In the genomic region with DNA sequence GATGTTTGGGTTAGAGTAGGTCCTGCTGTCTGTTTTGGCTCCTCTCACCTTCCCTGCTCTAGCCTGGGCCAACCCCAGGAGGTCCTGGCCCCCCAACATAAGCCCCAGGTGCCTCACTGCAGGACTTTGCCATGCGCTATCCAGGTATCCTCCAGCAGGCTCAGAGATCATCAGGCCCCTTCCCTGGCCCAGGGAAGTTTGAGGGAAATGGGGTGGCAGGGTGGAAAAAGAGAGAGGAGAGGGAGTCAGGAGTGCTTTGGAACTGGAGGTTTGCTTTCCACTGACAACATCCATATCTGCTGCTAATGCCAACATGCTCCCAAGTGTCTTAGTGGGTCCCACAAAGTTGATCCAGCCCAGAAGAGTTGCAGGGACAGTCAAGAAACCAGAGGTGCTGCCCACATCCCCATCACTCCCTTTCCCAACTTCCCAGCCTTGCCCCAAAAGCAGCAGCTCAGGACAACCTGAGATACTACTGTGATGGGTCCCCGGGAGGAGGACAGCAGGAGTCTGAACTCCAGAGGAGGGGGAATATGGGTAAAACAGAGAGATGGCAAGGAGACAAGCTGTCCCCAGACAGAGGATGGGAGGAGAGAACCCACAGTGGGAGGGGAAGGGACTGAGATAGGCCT, we compare ENCODE assay signal across 10 cellular contexts. TPM values are rescaled to one million over a fixed set of nuclear protein-coding genes. Genes with fewer than 3 reads are reported as not detected.
A peak's percentile ranks its signal among the peaks of the same experiment; 100 is the strongest.
DNase-seq lines count a peak whose midpoint lies in the region; ATAC-seq and TF ChIP-seq lines count a peak whose summit lies in the region.
"Had no signal": no experiment of that assay in that cellular context is flagged by ENCODE, and none has a peak within 500 bp of the region (broad histone marks: within the 10 kb centered on the region; RNA-seq: fewer than 3 reads in every experiment).

No MANE protein-coding gene starts in this region.

- peak overlapping the region in 8 of 11 experiments; percentile 34 to 56 (median 48); a peak in 12 of 22 replicates for H3K27ac ChIP-seq in BLaER1 treated with 17β-estradiol and CSF1 and Interleukin-3, amounts not matched to agents 10 nM and 100 nM
- peak overlapping the region; percentile 95 for H3K27ac ChIP-seq in VCaP
- H3K27ac ChIP-seq in trophoblast cell (ENCODE audit: low read depth, low read length), result peak overlapping the region; percentile 35

- H2AK5ac ChIP-seq in trophoblast cell (ENCODE audit: low read length), result peak overlapping the region; percentile 27

- peak overlapping the region; percentile 69 for H4K91ac ChIP-seq in trophoblast cell (ENCODE audit: low read depth, low read length)

- H3K9me3 ChIP-seq in BLaER1 treated with 17β-estradiol and CSF1 and Interleukin-3, amounts not matched to agents 10 nM and 100 nM (replicated peaks in 1 of 11), result no peaks in the 10 kb centered on the region
- no peaks in the 10 kb centered on the region for H3K9me3 ChIP-seq in trophoblast cell (ENCODE audit: insufficient read depth, low read depth, low read length)

- WGBS in trophoblast cell (ENCODE audit: extremely low coverage, insufficient coverage, insufficient read length), result no CpG with 5 or more reads among the region's 2 CpGs

- H3K4ac ChIP-seq in trophoblast cell (ENCODE audit: low read depth, low read length), result no peak overlapping the region

- H3K4me2 ChIP-seq in BLaER1 treated with 17β-estradiol and CSF1 and Interleukin-3, amounts not matched to agents 10 nM and 100 nM, result peak overlapping the region in 10 of 11 experiments; percentile 1 to 99 (median 90); a peak in 16 of 22 replicates
- peak overlapping the region; percentile 9 for H3K4me2 ChIP-seq in trophoblast cell (ENCODE audit: low read length)

- ATAC-seq in GM21528 (IDR thresholded peaks at IDR 0.05; ENCODE audit: low FRiP score, unreplicated experiment), result no peak
- no peak for ATAC-seq in activated naive CD4-positive, alpha-beta T cell treated with anti-CD3 and anti-CD28 coated beads, Interleukin-2, amount 50 U/mL, for 72 hours

- H3K36me3 ChIP-seq in BLaER1 treated with 17β-estradiol and CSF1 and Interleukin-3, amounts not matched to agents 10 nM and 100 nM, result no peaks in the 10 kb centered on the region
- no peaks in the 10 kb centered on the region for H3K36me3 ChIP-seq in trophoblast cell (ENCODE audit: control insufficient read depth in 1 of 2, insufficient read depth in 2 of 2, low read length in 2 of 2)

- peak overlapping the region; percentile 48 for H3K18ac ChIP-seq in trophoblast cell (ENCODE audit: low read length)

- H4K12ac ChIP-seq in trophoblast cell (ENCODE audit: low read depth, low read length), result peak overlapping the region; percentile 11

- H3K27me3 ChIP-seq in BLaER1 treated with 17β-estradiol and CSF1 and Interleukin-3, amounts not matched to agents 10 nM and 100 nM, result no peaks in the 10 kb centered on the region
- no peaks in the 10 kb centered on the region for H3K27me3 ChIP-seq in trophoblast cell (ENCODE audit: insufficient read depth, low read length)

- H3K79me1 ChIP-seq in trophoblast cell (ENCODE audit: low read length), result peaks cover 24% of the 10 kb centered on the region

- no peaks in the 10 kb centered on the region for H3K36me3 Mint-ChIP-seq in activated naive CD4-positive, alpha-beta T cell treated with anti-CD3 and anti-CD28 coated beads, Interleukin-2, amount 50 U/mL, for 72 hours

- no peak overlapping the region for H3K4me3 ChIP-seq in BLaER1 treated with 17β-estradiol and CSF1 and Interleukin-3, amounts not matched to agents 10 nM and 100 nM
- peak overlapping the region; percentile 90 for H3K4me3 ChIP-seq in fibroblast of pulmonary artery (replicated peaks; ENCODE audit: low read depth, low read length)
- no peak overlapping the region for H3K4me3 ChIP-seq in trophoblast cell (ENCODE audit: low read depth, low read length)

- peak overlapping the region; percentile 39 for H2BK120ac ChIP-seq in trophoblast cell (ENCODE audit: insufficient read depth, low read length, poor library complexity)

- H3K79me2 ChIP-seq in trophoblast cell (ENCODE audit: control insufficient read depth, insufficient read depth, low read length, poor library complexity), result peaks cover 5% of the 10 kb centered on the region

- no peak for DNase-seq in fibroblast of pulmonary artery (ENCODE audit: low read depth)
- no peak for DNase-seq in trophoblast cell
- no peak for DNase-seq in NCI-H2081 (lab: John Stamatoyannopoulos, UW)
- no peak for DNase-seq in activated naive CD4-positive, alpha-beta T cell treated with anti-CD3 and anti-CD28 coated beads, Interleukin-2, amount 50 U/mL, for 72 hours (ENCODE audit: low spot score in 2 of 2)
- no peak for DNase-seq in NCI-H2171 treated with DMSO at 0.1 percent for 48 hours (lab: John Stamatoyannopoulos, UW)
- DNase-seq: KG1 had no signal

- H2BK12ac ChIP-seq in trophoblast cell (ENCODE audit: low read length), result peak overlapping the region; percentile 33

- peak overlapping the region; percentile 2 for H3K14ac ChIP-seq in trophoblast cell (ENCODE audit: low read length)

- H4K8ac ChIP-seq in trophoblast cell (ENCODE audit: low read depth, low read length), result peak overlapping the region; percentile 33

- no peak for TF ChIP-seq CTCF in VCaP (conservative IDR thresholded peaks at IDR 0.05)
- TF ChIP-seq CTCF in fibroblast of pulmonary artery (IDR thresholded peaks at IDR 0.05; ENCODE audit: low read length, missing control alignments), result no peak

- H3K27ac Mint-ChIP-seq in activated naive CD4-positive, alpha-beta T cell treated with anti-CD3 and anti-CD28 coated beads, Interleukin-2, amount 50 U/mL, for 72 hours, result no peak overlapping the region

- peak overlapping the region in 9 of 11 experiments; percentile 2 to 85 (median 41); a peak in 11 of 22 replicates for H3K9ac ChIP-seq in BLaER1 treated with 17β-estradiol and CSF1 and Interleukin-3, amounts not matched to agents 10 nM and 100 nM
- H3K9ac ChIP-seq in trophoblast cell (ENCODE audit: low read length), result peak overlapping the region; percentile 9

- peaks cover 53 to 77% (median 68%) of the 10 kb centered on the region in 10 experiments for H3K4me1 ChIP-seq in BLaER1 treated with 17β-estradiol and CSF1 and Interleukin-3, amounts not matched to agents 10 nM and 100 nM
- peaks cover 55 to 65% of the 10 kb centered on the region in 2 experiments for H3K4me1 ChIP-seq in trophoblast cell (ENCODE audit: control insufficient read depth in 1 of 2, insufficient read depth in 2 of 2, low read length in 2 of 2)

- no peak overlapping the region for H3K23ac ChIP-seq in trophoblast cell (ENCODE audit: low read length)

- H4K20me1 ChIP-seq in BLaER1 treated with 17β-estradiol and CSF1 and Interleukin-3, amounts not matched to agents 10 nM and 100 nM, result 0 out of 22 replicates have a peak, but pooled peaks cover 0 to 17% (median 0%) of the 10 kb centered on the region in 11 experiments

- no peaks in the 10 kb centered on the region for H3K9me3 Mint-ChIP-seq in activated naive CD4-positive, alpha-beta T cell treated with anti-CD3 and anti-CD28 coated beads, Interleukin-2, amount 50 U/mL, for 72 hours

- H2BK5ac ChIP-seq in trophoblast cell (ENCODE audit: low read depth, low read length, poor library complexity), result no peak overlapping the region

- no peak overlapping the region for H2AFZ ChIP-seq in trophoblast cell (ENCODE audit: insufficient read depth, low read length, poor library complexity)

RNA-seq across cellular contexts. Expression of a gene that starts 0.7 kb away (rescaled TPM):
- polyA plus RNA-seq in trophoblast cell (2013), result 2.8 and 5.7 TPM in 2 replicates
- 1 to 10 TPM; 1.2 to 2.1 TPM for total RNA-seq in activated naive CD4-positive, alpha-beta T cell treated with anti-CD3 and anti-CD28 coated beads, Interleukin-2, amount 50 U/mL, for 72 hours

RNA-seq across cellular contexts. Expression of a gene that starts 28.6 kb away (rescaled TPM):
- polyA plus RNA-seq in trophoblast cell (2013), result 7.1 and 7.5 TPM in 2 replicates
- total RNA-seq in activated naive CD4-positive, alpha-beta T cell treated with anti-CD3 and anti-CD28 coated beads, Interleukin-2, amount 50 U/mL, for 72 hours, result 10 to 100 TPM; 19.2 to 22.2 TPM

RNA-seq across cellular contexts. Expression of a gene that starts 44.3 kb away (rescaled TPM):
- 342 and 356 TPM in 2 replicates for polyA plus RNA-seq in trophoblast cell (2013)
- total RNA-seq in activated naive CD4-positive, alpha-beta T cell treated with anti-CD3 and anti-CD28 coated beads, Interleukin-2, amount 50 U/mL, for 72 hours, result 1,000 to 10,000 TPM in 1 of 2 donors, 100 to 1,000 TPM in 1; 637 to 1,013 TPM

RNA-seq across cellular contexts. Expression of a gene that starts 46.9 kb away (rescaled TPM):
- polyA plus RNA-seq in trophoblast cell (2013), result 0.07 and 0.12 TPM in 2 replicates
- 1 to 10 TPM; 1.5 to 3.6 TPM for total RNA-seq in activated naive CD4-positive, alpha-beta T cell treated with anti-CD3 and anti-CD28 coated beads, Interleukin-2, amount 50 U/mL, for 72 hours

RNA-seq across cellular contexts. Expression of a gene that starts 52.7 kb away (rescaled TPM):
- not detected in 2 replicates for polyA plus RNA-seq in trophoblast cell (2013)
- total RNA-seq in activated naive CD4-positive, alpha-beta T cell treated with anti-CD3 and anti-CD28 coated beads, Interleukin-2, amount 50 U/mL, for 72 hours, result under 1 TPM; 0.35 to 0.59 TPM
- total RNA-seq: omental fat pad had no signal

Comparison
In these comparisons a context has a peak if more than half of its experiments do, and no peak if none do; other contexts are left out.
1. H3K27ac ChIP-seq: peak in every context shown above with its lines; median percentile 95 in VCaP; 48 in BLaER1 treated with 17β-estradiol and CSF1 and Interleukin-3, amounts not matched to agents 10 nM and 100 nM; 35 in trophoblast cell.